11 cellular contexts compared by ENCODE assay signal in the genomic region with DNA sequence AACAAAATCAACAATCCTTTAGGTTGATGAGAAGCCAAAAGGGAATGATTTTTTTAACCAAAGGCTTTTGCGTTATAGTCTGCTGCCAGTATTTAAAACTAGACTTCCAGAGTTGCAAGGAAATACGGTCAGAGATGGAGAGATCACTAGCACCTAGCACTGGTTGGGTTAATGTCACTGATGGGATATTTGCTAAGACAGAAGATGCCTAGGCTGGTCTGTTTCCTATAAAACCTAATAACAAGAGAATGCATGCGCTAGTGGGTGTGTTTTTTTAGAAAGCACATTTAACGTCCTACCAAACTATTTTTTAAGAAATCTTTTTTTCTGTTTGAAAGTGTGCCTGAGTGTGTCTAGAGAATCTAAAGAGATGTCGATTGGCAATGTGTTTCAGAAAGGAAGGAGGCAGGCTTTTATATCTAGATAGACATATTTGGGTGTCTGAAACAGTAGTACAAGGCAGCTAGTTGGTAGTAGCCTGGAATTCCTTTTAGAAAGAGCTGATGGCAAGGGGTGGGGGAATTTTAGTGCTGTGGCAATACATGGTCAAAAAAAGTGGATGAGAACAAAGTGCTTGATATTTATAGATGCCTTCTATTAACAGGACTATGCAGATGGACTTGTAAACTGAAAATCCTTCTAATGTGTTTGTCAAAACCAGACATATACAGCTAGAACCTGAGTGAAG. TPM values are rescaled to one million over a fixed set of nuclear protein-coding genes. Genes with fewer than 3 reads are reported as not detected.
A peak's percentile ranks its signal among the peaks of the same experiment; 100 is the strongest.
DNase-seq lines count a peak whose midpoint lies in the region; ATAC-seq and TF ChIP-seq lines count a peak whose summit lies in the region.
"Had no signal": no experiment of that assay in that cellular context is flagged by ENCODE, and none has a peak within 500 bp of the region (broad histone marks: within the 10 kb centered on the region; RNA-seq: fewer than 3 reads in every experiment).

No MANE protein-coding gene starts in this region.

- no peaks in the 10 kb centered on the region for H3K27me3 Mint-ChIP-seq in activated CD4-positive, alpha-beta T cell treated with anti-CD3 and anti-CD28 coated beads, Interleukin-2, amount 10 ng/mL, durations not matched to agents 7 days and 5 days

- TF ChIP-seq CTCF in breast epithelium (IDR thresholded peaks at IDR 0.05), result no peak

- H3K27ac Mint-ChIP-seq in activated CD4-positive, alpha-beta T cell treated with anti-CD3 and anti-CD28 coated beads, Interleukin-2, amount 10 ng/mL, durations not matched to agents 7 days and 5 days, result no peak overlapping the region
- H3K27ac Mint-ChIP-seq: activated T-helper 2 cell treated with anti-CD3 and anti-CD28 coated beads, Interferon-gamma antibody, Interleukin-2, Interleukin-4, amounts not matched to agents 10 μg/mL and 5 μg/mL and 100 μg/mL, durations not matched to agents 14 hours and 24 hours and 36 hours had no signal

- no peak overlapping the region for H3K4me3 Mint-ChIP-seq in activated CD4-positive, alpha-beta T cell treated with anti-CD3 and anti-CD28 coated beads, Interleukin-2, amount 10 ng/mL, durations not matched to agents 7 days and 5 days

- POLR2A ChIA-PET in activated CD4-positive, alpha-beta T cell treated with anti-CD3 and anti-CD28 coated beads, Interleukin-2, amount 10 ng/mL, durations not matched to agents 7 days and 5 days (lab: Charles Lee), result no interaction called here

- no peaks in the 10 kb centered on the region for H3K9me3 Mint-ChIP-seq in activated CD4-positive, alpha-beta T cell treated with anti-CD3 and anti-CD28 coated beads, Interleukin-2, amount 10 ng/mL, durations not matched to agents 7 days and 5 days
- H3K9me3 Mint-ChIP-seq: activated T-helper 2 cell treated with anti-CD3 and anti-CD28 coated beads, Interferon-gamma antibody, Interleukin-2, Interleukin-4, amounts not matched to agents 10 μg/mL and 5 μg/mL and 100 μg/mL, durations not matched to agents 14 hours and 24 hours and 36 hours had no signal

- H3K36me3 Mint-ChIP-seq in activated CD4-positive, alpha-beta T cell treated with anti-CD3 and anti-CD28 coated beads, Interleukin-2, amount 10 ng/mL, durations not matched to agents 7 days and 5 days (ENCODE audit: low read depth), result no peaks in the 10 kb centered on the region

- no peaks in the 10 kb centered on the region for H3K9me2 ChIP-seq in GM23248 (ENCODE audit: insufficient read depth)

- H3K36me3 ChIP-seq in GM23248 (ENCODE audit: low read depth), result peaks cover 26% of the 10 kb centered on the region
- H3K36me3 ChIP-seq in breast epithelium, result no peaks in the 10 kb centered on the region
- H3K36me3 ChIP-seq in iPS-15b (ENCODE audit: control insufficient read depth, insufficient read depth, low read length), result no peaks in the 10 kb centered on the region

- DNase-seq in GM23248 (peak; percentile 31), breast epithelium (ENCODE audit: low spot score in 2 of 2) (no peak), skeletal muscle cell (ENCODE audit: low read depth) (no peak), substantia nigra (lab: John Stamatoyannopoulos, UW) (no peak), midbrain (lab: John Stamatoyannopoulos, UW) (no peak)
- no peak for DNase-seq in activated CD4-positive, alpha-beta T cell treated with anti-CD3 and anti-CD28 coated beads, Interleukin-2, amount 10 ng/mL, durations not matched to agents 7 days and 5 days
- DNase-seq: DMS79, SHP77 treated with DMSO at 0.1 percent for 48 hours had no signal

- peaks cover 68% of the 10 kb centered on the region for H3F3A ChIP-seq in GM23248 (ENCODE audit: insufficient read depth)

- H2AFZ ChIP-seq in GM23248, result no peak overlapping the region

- CTCF ChIA-PET in activated CD4-positive, alpha-beta T cell treated with anti-CD3 and anti-CD28 coated beads, Interleukin-2, amount 10 ng/mL, durations not matched to agents 7 days and 5 days (lab: Charles Lee), result no interaction called here

- H3K27me3 ChIP-seq in GM23248 (replicated peaks; ENCODE audit: insufficient read depth) (no peaks in the 10 kb centered on the region), breast epithelium (no peaks in the 10 kb centered on the region), iPS-15b (ENCODE audit: control insufficient read depth, insufficient read depth, low read length) (no peaks in the 10 kb centered on the region)

- H3K9me3 ChIP-seq in GM23248 (ENCODE audit: low read depth) (no peaks in the 10 kb centered on the region), breast epithelium (no peaks in the 10 kb centered on the region), iPS-15b (ENCODE audit: control insufficient read depth, insufficient read depth, low read length) (no peaks in the 10 kb centered on the region)

- peak overlapping the region; percentile 100 for H3K4me2 ChIP-seq in GM23248 (ENCODE audit: unreplicated experiment)

- H3K4me1 Mint-ChIP-seq in activated CD4-positive, alpha-beta T cell treated with anti-CD3 and anti-CD28 coated beads, Interleukin-2, amount 10 ng/mL, durations not matched to agents 7 days and 5 days, result peaks cover 6% of the 10 kb centered on the region

- H3K9ac ChIP-seq in GM23248, result peak overlapping the region; percentile 91
- H3K9ac ChIP-seq in iPS-15b (ENCODE audit: low read depth, low read length), result peak overlapping the region; percentile 70

- 0 to 1% methylated on average over 5 of the region's 5 CpGs for WGBS in GM23248 (ENCODE audit: low coverage in 1 of 2, low lambda C conversion rate in 2 of 2, missing lambda C conversion rate in 2 of 2), 2 experiments

- peaks cover 8% of the 10 kb centered on the region; the same call in 1 of the 2 replicates for H4K20me1 ChIP-seq in GM23248 (ENCODE audit: insufficient read depth)

- H3K4me1 ChIP-seq in GM23248 (ENCODE audit: insufficient read depth) (peaks cover 48% of the 10 kb centered on the region), breast epithelium (peaks cover 0 to 5% of the 10 kb centered on the region in 2 donors), iPS-15b (ENCODE audit: control insufficient read depth, insufficient read depth, low read length) (peaks cover 23% of the 10 kb centered on the region)

- peak overlapping the region; percentile 76 for H3K27ac ChIP-seq in GM23248
- peak overlapping the region; percentile 88 to 89 for H3K27ac ChIP-seq in breast epithelium
- H3K27ac ChIP-seq in substantia nigra (ENCODE audit: low read depth, low read length, poor library complexity, severe bottlenecking), result no peak overlapping the region

- peaks cover 58% of the 10 kb centered on the region for H3K79me2 ChIP-seq in GM23248 (ENCODE audit: insufficient read depth)

- in situ Hi-C loops in GM23248 (cut with MboI), result no loop called here

- TF ChIP-seq POLR2A in breast epithelium (IDR thresholded peaks at IDR 0.05), result no peak

- intact Hi-C loops in breast epithelium (cut with DNase I; ENCODE audit: low total_unique reads), result no loop called here

- peak overlapping the region; percentile 93 for H3K4me3 ChIP-seq in GM23248
- H3K4me3 ChIP-seq in breast epithelium, result peak overlapping the region; percentile 40 to 66 (median 55)
- H3K4me3 ChIP-seq in iPS-15b (ENCODE audit: low read depth, low read length), result peak overlapping the region; percentile 76
- H3K4me3 ChIP-seq in skeletal muscle cell (ENCODE audit: low read depth, low read length), result peak overlapping the region; percentile 76

- ATAC-seq in HG03442 (IDR thresholded peaks at IDR 0.05; ENCODE audit: unreplicated experiment), result no peak

RNA-seq across cellular contexts. Expression of a gene that starts 0.9 kb away (rescaled TPM):
- 674 and 698 TPM in 2 replicates for total RNA-seq in GM23248 (2014; rRNA removed; shearing (Covaris generic))
- 1,687 and 1,703 TPM in 2 replicates for polyA plus RNA-seq in GM23248 (2016; fragmentation: Nextera tagmentation; extraction: Ambion mirVana)
- total RNA-seq in breast epithelium, result 100 to 1,000 TPM; 252 to 335 (median 266) TPM
- total RNA-seq in activated CD4-positive, alpha-beta T cell treated with anti-CD3 and anti-CD28 coated beads, Interleukin-2, amount 10 ng/mL, durations not matched to agents 7 days and 5 days, result under 1 TPM; 0.10 to 0.17 TPM

Comparison
In these comparisons a context has a peak if more than half of its experiments do, and no peak if none do; other contexts are left out.
1. RNA of a gene that starts 0.9 kb away (total RNA-seq): 674 to 698 TPM in GM23248 and 252 to 335 TPM in breast epithelium; 0.10 to 0.17 TPM in activated CD4-positive, alpha-beta T cell treated with anti-CD3 and anti-CD28 coated beads, Interleukin-2, amount 10 ng/mL, durations not matched to agents 7 days and 5 days; every median in the first group is over 100 times any median in the second.
2. Peak in every context shown above with its lines, with median percentiles within 50 percentile points of each other: H3K4me3 ChIP-seq.